20 cellular contexts compared by ENCODE assay signal in genomic region chr2:30820381-30821055, GRCh38. TPM values are rescaled to one million over a fixed set of nuclear protein-coding genes. Genes with fewer than 3 reads are reported as not detected.
DNase-seq lines count a peak whose midpoint lies in the region; ATAC-seq and TF ChIP-seq lines count a peak whose summit lies in the region.
"Had no signal": no experiment of that assay in that cellular context is flagged by ENCODE, and none has a peak within 500 bp of the region (broad histone marks: within the 10 kb centered on the region; RNA-seq: fewer than 3 reads in every experiment).

No MANE protein-coding gene starts in this region.

- POLR2A ChIA-PET in SK-N-SH (lab: Yijun Ruan, JAX), result no interaction called here

- H3K27ac ChIP-seq in GM23338 (ENCODE audit: low read depth) (no peak overlapping the region), cingulate gyrus (ENCODE audit: low read depth, low read length) (peak overlapping the region; percentile 97), layer of hippocampus (ENCODE audit: low read depth, low read length) (peak overlapping the region; percentile 97), SK-N-SH (ENCODE audit: low read depth in 2 of 2, low read length in 1 of 2) (no peak overlapping the region)
- H3K27ac ChIP-seq: SJSA1 had no signal

- no peak overlapping the region for H3K4me3 ChIP-seq in GM23338
- H3K4me3 ChIP-seq in SK-N-SH (ENCODE audit: low read depth in 2 of 2, low read length in 1 of 2), result no peak overlapping the region
- H3K4me3 ChIP-seq: SJSA1 had no signal

- H3K9me3 Mint-ChIP-seq in GM23338 (peaks cover 3% of the 10 kb centered on the region; the same call in 1 of the 3 replicates), glutamatergic neuron (ENCODE audit: unreplicated experiment) (peaks cover 3% of the 10 kb centered on the region)
- H3K9me3 Mint-ChIP-seq: CD4-positive, alpha-beta T cell; IgD-negative memory B cell had no signal

- H3K4me3 Mint-ChIP-seq in GM23338 (no peak overlapping the region), glutamatergic neuron (ENCODE audit: unreplicated experiment) (no peak overlapping the region)
- H3K4me3 Mint-ChIP-seq: CD4-positive, alpha-beta T cell; IgD-negative memory B cell had no signal

- ATAC-seq in GM23338, result peak; percentile 48
- ATAC-seq: Right ventricle myocardium inferior had no signal

- H3K9me2 ChIP-seq in GM23338 (ENCODE audit: insufficient read depth) (no peaks in the 10 kb centered on the region), SK-N-SH (no peaks in the 10 kb centered on the region)

- H3K27me3 ChIP-seq in GM23338 (ENCODE audit: insufficient read depth), result no peaks in the 10 kb centered on the region
- H3K27me3 ChIP-seq in layer of hippocampus (ENCODE audit: control insufficient read depth, insufficient read depth, low read length), result no peaks in the 10 kb centered on the region
- no peaks in the 10 kb centered on the region for H3K27me3 ChIP-seq in SK-N-SH (ENCODE audit: insufficient read depth)
- H3K27me3 ChIP-seq: SJSA1 had no signal

- no peak for TF ChIP-seq RAD21 in SK-N-SH (IDR thresholded peaks at IDR 0.05; ENCODE audit: low read length)

- H2AFZ ChIP-seq in GM23338 (peak overlapping the region; percentile 83), SK-N-SH (ENCODE audit: low read depth) (no peak overlapping the region)

- peaks cover 13% of the 10 kb centered on the region for H3K4me1 ChIP-seq in GM23338 (ENCODE audit: insufficient read depth)
- H3K4me1 ChIP-seq in SK-N-SH (ENCODE audit: control insufficient read depth in 1 of 2, insufficient read depth in 2 of 2, low read depth in 1 of 2, low read length in 1 of 2), result peaks cover 0 to 6% of the 10 kb centered on the region in 2 experiments; a peak in 1 of 4 replicates
- H3K4me1 ChIP-seq: Caco-2, SJSA1 had no signal

- no peaks in the 10 kb centered on the region for H3K79me2 ChIP-seq in GM23338 (replicated peaks; ENCODE audit: insufficient read depth)
- H3K79me2 ChIP-seq in SK-N-SH (ENCODE audit: insufficient read depth), result no peaks in the 10 kb centered on the region

- H3F3A ChIP-seq in GM23338 (replicated peaks; ENCODE audit: low read depth) (no peaks in the 10 kb centered on the region), SK-N-SH (replicated peaks; ENCODE audit: insufficient read depth) (no peaks in the 10 kb centered on the region)

- DNase-seq in GM23338 (ENCODE audit: low spot score) (peak; percentile 19), superior temporal gyrus (ENCODE audit: extremely low spot score) (peak; percentile 91), NCI-H82 treated with DMSO at 0.1 percent for 48 hours (lab: John Stamatoyannopoulos, UW; ENCODE audit: unreplicated experiment) (no peak), glutamatergic neuron (no peak), SK-N-SH (no peak)
- DNase-seq: Caco-2; CD4-positive, alpha-beta T cell; DMS 273 treated with DMSO at 0.1 percent for 48 hours; DMS79 treated with DMSO at 0.1 percent for 48 hours; MV-4-11; NCI-H1694 treated with DMSO at 0.1 percent for 48 hours; NCI-H446 had no signal

- H3K36me3 Mint-ChIP-seq in GM23338 (ENCODE audit: low read depth) (no peaks in the 10 kb centered on the region), glutamatergic neuron (ENCODE audit: unreplicated experiment) (no peaks in the 10 kb centered on the region)

- H3K36me3 ChIP-seq in GM23338 (ENCODE audit: insufficient read depth) (no peaks in the 10 kb centered on the region), SK-N-SH (replicated peaks in 1 of 2; ENCODE audit: control insufficient read depth in 1 of 2, insufficient read depth in 2 of 2, low read length in 1 of 2) (no peaks in the 10 kb centered on the region)
- H3K36me3 ChIP-seq: SJSA1 had no signal

- TF ChIP-seq CTCF in GM23338 (conservative IDR thresholded peaks at IDR 0.05; ENCODE audit: low read depth in 2 of 2), result no peak
- TF ChIP-seq CTCF in glutamatergic neuron (IDR thresholded peaks at IDR 0.05; ENCODE audit: partially characterized antibody, unreplicated experiment), result no peak
- TF ChIP-seq CTCF in SK-N-SH (IDR thresholded peaks at IDR 0.05), result no peak

- H3K4me2 ChIP-seq in GM23338, result no peak overlapping the region
- no peak overlapping the region for H3K4me2 ChIP-seq in SK-N-SH

- 34% methylated on average over 12 of the region's 12 CpGs for WGBS in SK-N-SH (ENCODE audit: low lambda C conversion rate)

- no peak for TF ChIP-seq EP300 in SK-N-SH (IDR thresholded peaks at IDR 0.05; ENCODE audit: borderline replicate concordance in 1 of 2, low read depth in 1 of 2, low read length in 1 of 2)

- no peak overlapping the region for H3K9ac ChIP-seq in SK-N-SH

- H3K27me3 Mint-ChIP-seq in GM23338 (ENCODE audit: insufficient read depth, low read depth, poor library complexity), result peaks cover 3% of the 10 kb centered on the region
- peaks cover 2% of the 10 kb centered on the region for H3K27me3 Mint-ChIP-seq in glutamatergic neuron (ENCODE audit: unreplicated experiment)
- H3K27me3 Mint-ChIP-seq: CD4-positive, alpha-beta T cell had no signal

- CTCF ChIA-PET in SK-N-SH (lab: Yijun Ruan, JAX), result interaction anchor here (1.0 to 1.6 kb wide), 9 partner anchors 14 to 350 kb away, joined by 3 to 6 read pairs (median 3); no protein-coding TSS in a partner anchor

- peaks cover 7% of the 10 kb centered on the region for H3K4me1 Mint-ChIP-seq in GM23338
- peaks cover 6% of the 10 kb centered on the region for H3K4me1 Mint-ChIP-seq in glutamatergic neuron (ENCODE audit: low read depth, unreplicated experiment)
- H3K4me1 Mint-ChIP-seq: IgD-negative memory B cell had no signal

- H3K9me3 ChIP-seq in SK-N-SH, result no peaks in the 10 kb centered on the region
- H3K9me3 ChIP-seq: Caco-2, SJSA1 had no signal

- no peaks in the 10 kb centered on the region for H4K20me1 ChIP-seq in GM23338 (replicated peaks; ENCODE audit: insufficient read depth)
- H4K20me1 ChIP-seq in SK-N-SH (ENCODE audit: insufficient read depth), result no peaks in the 10 kb centered on the region

- H3K27ac Mint-ChIP-seq in GM23338 (no peak overlapping the region), glutamatergic neuron (ENCODE audit: unreplicated experiment) (no peak overlapping the region)
- H3K27ac Mint-ChIP-seq: CD4-positive, alpha-beta T cell; IgD-negative memory B cell had no signal

TF ChIP-seq in GM23338, 12 proteins besides CTCF, POLR2A, EP300 and RAD21 (continues in another document):
- TF ChIP-seq ZNF331 (CRISPR knock-in tag; IDR thresholded peaks at IDR 0.05; ENCODE audit: low read depth) (no peak), NANOG (IDR thresholded peaks at IDR 0.05; ENCODE audit: borderline replicate concordance) (no peak)

TF ChIP-seq in SK-N-SH, 30 proteins besides CTCF, POLR2A, EP300 and RAD21 (continues in another document):
- no peak for TF ChIP-seq FOSL2 (IDR thresholded peaks at IDR 0.05; ENCODE audit: borderline replicate concordance, low read depth)
- TF ChIP-seq MXI1 (IDR thresholded peaks at IDR 0.05; ENCODE audit: low read depth, low read length), result no peak
- TF ChIP-seq ELF1 (IDR thresholded peaks at IDR 0.05), result no peak
- no peak for TF ChIP-seq ZBTB33 (IDR thresholded peaks at IDR 0.05; ENCODE audit: borderline replicate concordance, low read depth)
- no peak for TF ChIP-seq PBX3 (IDR thresholded peaks at IDR 0.05)
- TF ChIP-seq RCOR1 (IDR thresholded peaks at IDR 0.05; ENCODE audit: low read length), result no peak
- TF ChIP-seq CHD2 (IDR thresholded peaks at IDR 0.05; ENCODE audit: low read length, partially characterized antibody), result no peak
- TF ChIP-seq JUND (IDR thresholded peaks at IDR 0.05), result no peak
- TF ChIP-seq EZH2phosphoT487 (IDR thresholded peaks at IDR 0.05; ENCODE audit: borderline replicate concordance, low read depth), result no peak
- TF ChIP-seq RXRA (IDR thresholded peaks at IDR 0.05; ENCODE audit: borderline replicate concordance, low read depth), result no peak
- no peak for TF ChIP-seq SIN3A (IDR thresholded peaks at IDR 0.05; ENCODE audit: borderline replicate concordance, low read depth, low read length)
- no peak for TF ChIP-seq POLR2AphosphoS5 (IDR thresholded peaks at IDR 0.05; ENCODE audit: low read depth, low read length)

RNA-seq across cellular contexts. Expression of gene CAPN13, which starts 13.3 kb away (rescaled TPM):
- total RNA-seq in GM23338 (2014; rRNA removed; shearing (Covaris generic)), result 0.19 and 0.94 TPM in 2 replicates
- polyA plus RNA-seq in GM23338 (2016; fragmentation: Nextera tagmentation; extraction: Ambion mirVana) (0.50 and 0.61 TPM in 2 replicates), SK-N-SH (2012; rRNA removed) (not detected in 2 replicates)
- total RNA-seq in glutamatergic neuron (ENCODE audit: unreplicated experiment), result not detected
- polyA plus RNA-seq in SK-N-SH (2012; cell fraction: cytosol; rRNA removed), result 0.12 TPM in 1 of 2 replicates, not detected in the other
- polyA plus RNA-seq in SK-N-SH (2012; cell fraction: nucleus; rRNA removed), result 0.11 and 0.15 TPM in 2 replicates
- total RNA-seq: A673; CD4-positive, alpha-beta T cell; M059J; Right ventricle myocardium inferior; SJSA1 had no signal
- polyA plus RNA-seq: BJ, IgD-negative memory B cell had no signal

Comparison
In these comparisons a context has a peak if more than half of its experiments do, and no peak if none do; other contexts are left out.
1. DNase-seq: peak in GM23338 (single experiment) and superior temporal gyrus (single experiment); none in NCI-H82 treated with DMSO at 0.1 percent for 48 hours (single experiment), glutamatergic neuron (single experiment) and SK-N-SH (single experiment).
2. H3K27ac ChIP-seq: peak in cingulate gyrus (single experiment) and layer of hippocampus (single experiment); none in GM23338 (single experiment) and SK-N-SH (0 of 2).